Comparison of ENCODE assay signal across 15 cellular contexts in genomic region chr3:50586763-50587070, GRCh38. TPM values are rescaled to one million over a fixed set of nuclear protein-coding genes. Genes with fewer than 3 reads are reported as not detected.
DNase-seq lines count a peak whose midpoint lies in the region; ATAC-seq and TF ChIP-seq lines count a peak whose summit lies in the region.
"Had no signal": no experiment of that assay in that cellular context is flagged by ENCODE, and none has a peak within 500 bp of the region (broad histone marks: within the 10 kb centered on the region; RNA-seq: fewer than 3 reads in every experiment).

No MANE protein-coding gene starts in this region.

- no peaks in the 10 kb centered on the region for H3K27me3 Mint-ChIP-seq in activated naive CD4-positive, alpha-beta T cell treated with anti-CD3 and anti-CD28 coated beads, Interleukin-2, amount 10 ng/mL, durations not matched to agents 7 days and 5 days
- H3K27me3 Mint-ChIP-seq in T-helper 17 cell, result no peaks in the 10 kb centered on the region
- H3K27me3 Mint-ChIP-seq in effector memory CD8-positive, alpha-beta T cell, result no peaks in the 10 kb centered on the region
- H3K27me3 Mint-ChIP-seq in stimulated activated naive B cell treated with anti-CD40 and anti-IgM and Interleukin-4, amounts not matched to agents 10 μg/mL and 1 μg/mL and 100 μg/mL, for 72 hours, result no peaks in the 10 kb centered on the region

- peaks cover 91% of the 10 kb centered on the region for H3K4me1 Mint-ChIP-seq in activated naive CD4-positive, alpha-beta T cell treated with anti-CD3 and anti-CD28 coated beads, Interleukin-2, amount 10 ng/mL, durations not matched to agents 7 days and 5 days
- peaks cover 49% of the 10 kb centered on the region for H3K4me1 Mint-ChIP-seq in T-helper 17 cell
- peaks cover 50 to 51% of the 10 kb centered on the region in 2 donors for H3K4me1 Mint-ChIP-seq in effector memory CD8-positive, alpha-beta T cell (ENCODE audit: low read depth in 2 of 2)
- peaks cover 53 to 80% of the 10 kb centered on the region in 2 donors for H3K4me1 Mint-ChIP-seq in stimulated activated naive B cell treated with anti-CD40 and anti-IgM and Interleukin-4, amounts not matched to agents 10 μg/mL and 1 μg/mL and 100 μg/mL, for 72 hours
- H3K4me1 Mint-ChIP-seq: mesothelial cell of epicardium, neural crest cell, WTC11 had no signal

- H3K4me3 Mint-ChIP-seq in activated naive CD4-positive, alpha-beta T cell treated with anti-CD3 and anti-CD28 coated beads, Interleukin-2, amount 10 ng/mL, durations not matched to agents 7 days and 5 days, result no peak overlapping the region
- no peak overlapping the region for H3K4me3 Mint-ChIP-seq in T-helper 17 cell
- H3K4me3 Mint-ChIP-seq in effector memory CD8-positive, alpha-beta T cell, result no peak overlapping the region
- H3K4me3 Mint-ChIP-seq in stimulated activated naive B cell treated with anti-CD40 and anti-IgM and Interleukin-4, amounts not matched to agents 10 μg/mL and 1 μg/mL and 100 μg/mL, for 72 hours, result no peak overlapping the region
- H3K4me3 Mint-ChIP-seq: mesothelial cell of epicardium, neural crest cell, WTC11 had no signal

- peaks cover 52% of the 10 kb centered on the region for H3K36me3 Mint-ChIP-seq in activated naive CD4-positive, alpha-beta T cell treated with anti-CD3 and anti-CD28 coated beads, Interleukin-2, amount 10 ng/mL, durations not matched to agents 7 days and 5 days
- H3K36me3 Mint-ChIP-seq in T-helper 17 cell (ENCODE audit: low read depth), result peaks cover 6% of the 10 kb centered on the region
- peaks cover 4% of the 10 kb centered on the region for H3K36me3 Mint-ChIP-seq in effector memory CD8-positive, alpha-beta T cell (ENCODE audit: insufficient read depth)
- peaks cover 24 to 38% of the 10 kb centered on the region in 2 donors for H3K36me3 Mint-ChIP-seq in stimulated activated naive B cell treated with anti-CD40 and anti-IgM and Interleukin-4, amounts not matched to agents 10 μg/mL and 1 μg/mL and 100 μg/mL, for 72 hours
- H3K36me3 Mint-ChIP-seq: WTC11 had no signal

- no peak for TF ChIP-seq CTCF in GM13976 (IDR thresholded peaks at IDR 0.05; ENCODE audit: borderline replicate concordance, control extremely low read depth, extremely low read depth, insufficient read depth, missing control alignments)

- CTCF ChIA-PET in activated naive CD4-positive, alpha-beta T cell treated with anti-CD3 and anti-CD28 coated beads, Interleukin-2, amount 10 ng/mL, durations not matched to agents 7 days and 5 days (lab: Charles Lee), result interaction anchor here (9.8 to 10.7 kb wide), 2 partner anchors 14 to 22 kb away, joined by 213 to 257 read pairs; partner anchors contain the start of genes CISH, HEMK1 and MAPKAPK3

- in situ Hi-C loops in GM13976 (cut with MboI; ENCODE audit: low sequenced_read_pairs, unreplicated experiment), result no loop called here

- H3K9me3 Mint-ChIP-seq in activated naive CD4-positive, alpha-beta T cell treated with anti-CD3 and anti-CD28 coated beads, Interleukin-2, amount 10 ng/mL, durations not matched to agents 7 days and 5 days, result no peaks in the 10 kb centered on the region
- no peaks in the 10 kb centered on the region for H3K9me3 Mint-ChIP-seq in effector memory CD8-positive, alpha-beta T cell
- no peaks in the 10 kb centered on the region for H3K9me3 Mint-ChIP-seq in stimulated activated naive B cell treated with anti-CD40 and anti-IgM and Interleukin-4, amounts not matched to agents 10 μg/mL and 1 μg/mL and 100 μg/mL, for 72 hours
- H3K9me3 Mint-ChIP-seq: mesothelial cell of epicardium, neural crest cell, WTC11 had no signal

- H3K9me3 ChIP-seq in T-helper 17 cell (ENCODE audit: control insufficient read depth, low read length, poor library complexity, severe bottlenecking), result no peaks in the 10 kb centered on the region
- H3K9me3 ChIP-seq: spleen had no signal

- DNase-seq in activated naive CD4-positive, alpha-beta T cell treated with anti-CD3 and anti-CD28 coated beads, Interleukin-2, amount 10 ng/mL, durations not matched to agents 7 days and 5 days, result no peak
- DNase-seq in activated naive CD4-positive, alpha-beta T cell (lab: John Stamatoyannopoulos, UW), result no peak
- no peak for DNase-seq in T-helper 17 cell
- DNase-seq in effector memory CD8-positive, alpha-beta T cell, result no peak
- no peak for DNase-seq in stimulated activated naive B cell treated with anti-CD40 and anti-IgM and Interleukin-4, amounts not matched to agents 10 μg/mL and 1 μg/mL and 100 μg/mL, for 72 hours
- no peak for DNase-seq in NCI-H2196 (lab: John Stamatoyannopoulos, UW; ENCODE audit: unreplicated experiment)
- no peak for DNase-seq in GM13976 (ENCODE audit: low spot score)
- no peak for DNase-seq in NCI-H128 (lab: John Stamatoyannopoulos, UW; ENCODE audit: unreplicated experiment)
- DNase-seq: DMS53, HCEC 1CT, NCI-H146, spleen had no signal

- ATAC-seq in T-helper 17 cell, result no peak
- ATAC-seq in effector memory CD8-positive, alpha-beta T cell (replicated peaks), result no peak
- no peak for ATAC-seq in stimulated activated naive B cell treated with anti-CD40 and anti-IgM and Interleukin-4, amounts not matched to agents 10 μg/mL and 1 μg/mL and 100 μg/mL, for 72 hours (replicated peaks)
- ATAC-seq: WTC11 had no signal

- H3K27ac Mint-ChIP-seq in activated naive CD4-positive, alpha-beta T cell treated with anti-CD3 and anti-CD28 coated beads, Interleukin-2, amount 10 ng/mL, durations not matched to agents 7 days and 5 days, result peak overlapping the region; percentile 98
- peak overlapping the region; percentile 90 for H3K27ac Mint-ChIP-seq in T-helper 17 cell
- H3K27ac Mint-ChIP-seq in effector memory CD8-positive, alpha-beta T cell, result peak overlapping the region; percentile 17 to 95
- peak overlapping the region; percentile 91 for H3K27ac Mint-ChIP-seq in stimulated activated naive B cell treated with anti-CD40 and anti-IgM and Interleukin-4, amounts not matched to agents 10 μg/mL and 1 μg/mL and 100 μg/mL, for 72 hours
- H3K27ac Mint-ChIP-seq: mesothelial cell of epicardium, WTC11 had no signal

RNA-seq across cellular contexts. Expression of gene HEMK1, which starts 17.4 kb away (rescaled TPM):
- total RNA-seq in T-helper 17 cell, result 10 to 100 TPM; 22.7 to 25.1 TPM

RNA-seq across cellular contexts. Expression of gene C3orf18, which starts 19.2 kb away (rescaled TPM):
- 10 to 100 TPM; 15.0 to 17.1 TPM for total RNA-seq in T-helper 17 cell

RNA-seq across cellular contexts. Expression of gene CISH, which starts 24.9 kb away (rescaled TPM):
- 10 to 100 TPM; 28.3 to 63.4 TPM for total RNA-seq in T-helper 17 cell

RNA-seq across cellular contexts. Expression of gene MAPKAPK3, which starts 30.2 kb away (rescaled TPM):
- total RNA-seq in T-helper 17 cell, result 10 to 100 TPM; 44.7 to 49.2 TPM
